9 cellular contexts compared by ENCODE assay signal in genomic region chr20:37081717-37082289, GRCh38. TPM values are rescaled to one million over a fixed set of nuclear protein-coding genes. Genes with fewer than 3 reads are reported as not detected.
DNase-seq lines count a peak whose midpoint lies in the region; ATAC-seq, FAIRE-seq and TF ChIP-seq lines count a peak whose summit lies in the region.
"Had no signal": no experiment of that assay in that cellular context is flagged by ENCODE, and none has a peak within 500 bp of the region (broad histone marks: within the 10 kb centered on the region; RNA-seq: fewer than 3 reads in every experiment).

No MANE protein-coding gene starts in this region.

- TF ChIP-seq CTCF in AG04450 (IDR thresholded peaks at IDR 0.05; ENCODE audit: low read depth, low read length) (peak; percentile 59), GM23338 (conservative IDR thresholded peaks at IDR 0.05; ENCODE audit: low read depth in 2 of 2) (peak; percentile 52 to 62)

- no peak overlapping the region for H3K4me2 ChIP-seq in GM23338

- DNase-seq in AG04450 (ENCODE audit: low read depth, low spot score), result no peak
- peak; percentile 29 for DNase-seq in GM23338 (ENCODE audit: low spot score)
- peak; percentile 25 for DNase-seq in activated CD4-positive, alpha-beta memory T cell treated with anti-CD3 and anti-CD28 coated beads, Interleukin-2, amount 10 ng/mL, durations not matched to agents 7 days and 5 days
- peak; percentile 19 to 41 (median 30) for DNase-seq in immature natural killer cell
- no peak for DNase-seq in GOT3 (lab: John Stamatoyannopoulos, UW)
- DNase-seq in frontal cortex (ENCODE audit: low spot score in 2 of 2), result no peak
- no peak for DNase-seq in G401 (ENCODE audit: low spot score)
- DNase-seq: NCI-H2107 had no signal

- peaks cover 19% of the 10 kb centered on the region for H3K36me3 ChIP-seq in GM23338 (ENCODE audit: insufficient read depth)

- H3K4me3 ChIP-seq in AG04450 (ENCODE audit: low read depth, low read length), result no peak overlapping the region
- no peak overlapping the region for H3K4me3 ChIP-seq in GM23338

- H2AFZ ChIP-seq in GM23338, result no peak overlapping the region

- no peak; the same call in 2 of the 3 replicates for ATAC-seq in GM23338
- ATAC-seq in GM19351 (IDR thresholded peaks at IDR 0.05; ENCODE audit: unreplicated experiment), result no peak

- H3K27me3 ChIP-seq in AG04450 (ENCODE audit: control insufficient read depth, insufficient read depth, low read length) (no peaks in the 10 kb centered on the region), GM23338 (ENCODE audit: insufficient read depth) (no peaks in the 10 kb centered on the region)

- no peak overlapping the region for H3K27ac ChIP-seq in AG04450 (ENCODE audit: low read depth, low read length)
- no peak overlapping the region for H3K27ac ChIP-seq in GM23338 (ENCODE audit: low read depth)

- CTCF ChIA-PET in AG04450 (lab: Charles Lee), result interaction anchor here (0.6 to 2.2 kb wide), 9 partner anchors 9 to 98 kb away, joined by 3 to 25 read pairs (median 4); partner anchors contain the start of gene RBL1
- CTCF ChIA-PET in activated CD4-positive, alpha-beta memory T cell treated with anti-CD3 and anti-CD28 coated beads, Interleukin-2, amount 10 ng/mL, durations not matched to agents 7 days and 5 days (lab: Charles Lee), result interaction anchor here (0.6 to 2.7 kb wide), 6 partner anchors 14 to 133 kb away, joined by 3 to 17 read pairs (median 4); partner anchors contain the start of gene RBL1

- in situ Hi-C loops in G401 (cut with HindIII; ENCODE audit: low sequenced_read_pairs), result no loop called here

- H3K36me3 Mint-ChIP-seq in GM23338 (ENCODE audit: low read depth) (peaks cover 37% of the 10 kb centered on the region; the same call in 2 of the 3 replicates), immature natural killer cell (peaks cover 0 to 19% (median 4%) of the 10 kb centered on the region in 3 donors)
- peaks cover 65% of the 10 kb centered on the region for H3K36me3 Mint-ChIP-seq in activated CD4-positive, alpha-beta memory T cell treated with anti-CD3 and anti-CD28 coated beads, Interleukin-2, amount 10 ng/mL, durations not matched to agents 7 days and 5 days (ENCODE audit: low read depth)

- H3K9me3 ChIP-seq in AG04450 (ENCODE audit: control insufficient read depth, insufficient read depth, low read length), result no peaks in the 10 kb centered on the region

- FAIRE-seq in frontal cortex (lab: Jason Lieb, UNC), result no peak

- H3K4me3 Mint-ChIP-seq in GM23338 (no peak overlapping the region), immature natural killer cell (no peak overlapping the region)
- H3K4me3 Mint-ChIP-seq in activated CD4-positive, alpha-beta memory T cell treated with anti-CD3 and anti-CD28 coated beads, Interleukin-2, amount 10 ng/mL, durations not matched to agents 7 days and 5 days, result no peak overlapping the region

- no peak overlapping the region for H3K27ac Mint-ChIP-seq in GM23338
- no peak overlapping the region for H3K27ac Mint-ChIP-seq in activated CD4-positive, alpha-beta memory T cell treated with anti-CD3 and anti-CD28 coated beads, Interleukin-2, amount 10 ng/mL, durations not matched to agents 7 days and 5 days
- peak overlapping the region; percentile 52 to 81 (median 59) for H3K27ac Mint-ChIP-seq in immature natural killer cell

- H3K9me3 Mint-ChIP-seq in GM23338 (no peaks in the 10 kb centered on the region; the same call in 2 of the 3 replicates), immature natural killer cell (no peaks in the 10 kb centered on the region)
- H3K9me3 Mint-ChIP-seq in activated CD4-positive, alpha-beta memory T cell treated with anti-CD3 and anti-CD28 coated beads, Interleukin-2, amount 10 ng/mL, durations not matched to agents 7 days and 5 days, result no peaks in the 10 kb centered on the region

- no peaks in the 10 kb centered on the region for H3K9me2 ChIP-seq in GM23338 (ENCODE audit: insufficient read depth)

- POLR2A ChIA-PET in AG04450 (lab: Yijun Ruan, JAX), result no interaction called here
- POLR2A ChIA-PET in activated CD4-positive, alpha-beta memory T cell treated with anti-CD3 and anti-CD28 coated beads, Interleukin-2, amount 10 ng/mL, durations not matched to agents 7 days and 5 days (lab: Charles Lee), result interaction anchor here (1.0 to 1.1 kb wide), 2 partner anchors 74 to 158 kb away, joined by 3 read pairs; no protein-coding TSS in a partner anchor

- no peaks in the 10 kb centered on the region for H3K4me1 ChIP-seq in GM23338 (ENCODE audit: insufficient read depth)

- H3K4me1 Mint-ChIP-seq in GM23338, result no peaks in the 10 kb centered on the region
- peaks cover 27% of the 10 kb centered on the region for H3K4me1 Mint-ChIP-seq in activated CD4-positive, alpha-beta memory T cell treated with anti-CD3 and anti-CD28 coated beads, Interleukin-2, amount 10 ng/mL, durations not matched to agents 7 days and 5 days
- peaks cover 15 to 30% of the 10 kb centered on the region in 2 donors for H3K4me1 Mint-ChIP-seq in immature natural killer cell

- H3K27me3 Mint-ChIP-seq in GM23338 (ENCODE audit: insufficient read depth, low read depth, poor library complexity), result peaks cover 2% of the 10 kb centered on the region
- no peaks in the 10 kb centered on the region for H3K27me3 Mint-ChIP-seq in activated CD4-positive, alpha-beta memory T cell treated with anti-CD3 and anti-CD28 coated beads, Interleukin-2, amount 10 ng/mL, durations not matched to agents 7 days and 5 days
- no peaks in the 10 kb centered on the region for H3K27me3 Mint-ChIP-seq in immature natural killer cell (ENCODE audit: low read depth in 3 of 3)

- H3F3A ChIP-seq in GM23338 (replicated peaks; ENCODE audit: low read depth), result no peaks in the 10 kb centered on the region

- H4K20me1 ChIP-seq in GM23338 (replicated peaks; ENCODE audit: insufficient read depth), result peaks cover 3% of the 10 kb centered on the region; the same call in 1 of the 2 replicates

- H3K79me2 ChIP-seq in GM23338 (replicated peaks; ENCODE audit: insufficient read depth), result no peaks in the 10 kb centered on the region; the same call in 1 of the 2 replicates

TF ChIP-seq in GM23338, 12 proteins besides CTCF, POLR2A, EP300 and RAD21:
- no peak for TF ChIP-seq JUNB (IDR thresholded peaks at IDR 0.05; ENCODE audit: unreplicated experiment)
- TF ChIP-seq STAT1 (IDR thresholded peaks at IDR 0.05; ENCODE audit: unreplicated experiment), result no peak
- no peak for TF ChIP-seq EZH2phosphoT487 (IDR thresholded peaks at IDR 0.05; ENCODE audit: unreplicated experiment)
- TF ChIP-seq ZNF331 (CRISPR knock-in tag; IDR thresholded peaks at IDR 0.05; ENCODE audit: low read depth), result no peak
- no peak for TF ChIP-seq NANOG (IDR thresholded peaks at IDR 0.05; ENCODE audit: borderline replicate concordance)
- no peak for TF ChIP-seq POLR2AphosphoS5 (IDR thresholded peaks at IDR 0.05; ENCODE audit: low read depth)
- TF ChIP-seq REST (IDR thresholded peaks at IDR 0.05; ENCODE audit: unreplicated experiment), result no peak
- TF ChIP-seq, protein P1, sequence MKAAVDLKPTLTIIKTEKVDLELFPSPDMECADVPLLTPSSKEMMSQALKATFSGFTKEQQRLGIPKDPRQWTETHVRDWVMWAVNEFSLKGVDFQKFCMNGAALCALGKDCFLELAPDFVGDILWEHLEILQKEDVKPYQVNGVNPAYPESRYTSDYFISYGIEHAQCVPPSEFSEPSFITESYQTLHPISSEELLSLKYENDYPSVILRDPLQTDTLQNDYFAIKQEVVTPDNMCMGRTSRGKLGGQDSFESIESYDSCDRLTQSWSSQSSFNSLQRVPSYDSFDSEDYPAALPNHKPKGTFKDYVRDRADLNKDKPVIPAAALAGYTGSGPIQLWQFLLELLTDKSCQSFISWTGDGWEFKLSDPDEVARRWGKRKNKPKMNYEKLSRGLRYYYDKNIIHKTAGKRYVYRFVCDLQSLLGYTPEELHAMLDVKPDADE (IDR thresholded peaks at IDR 0.05), result no peak

RNA-seq across cellular contexts. Expression of gene RBL1, which starts 14.0 kb away (rescaled TPM):
- polyA plus RNA-seq in AG04450 (2011; rRNA removed) (2.8 and 4.2 TPM in 2 replicates), GM23338 (2016; fragmentation: Nextera tagmentation; extraction: Ambion mirVana) (4.6 and 6.4 TPM in 2 replicates), immature natural killer cell (10 to 100 TPM in 1 of 3 donors, 1 to 10 TPM in 2; 2.9 to 11.1 (median 6.0) TPM)
- 2.5 and 6.0 TPM in 2 replicates for polyA minus RNA-seq in AG04450 (2011; rRNA and poly(A)+ RNA removed)
- total RNA-seq in GM23338 (2014; rRNA removed; shearing (Covaris generic)), result 8.5 and 12.6 TPM in 2 replicates
- 10 to 100 TPM; 45.2 to 45.6 TPM for total RNA-seq in activated CD4-positive, alpha-beta memory T cell treated with anti-CD3 and anti-CD28 coated beads, Interleukin-2, amount 10 ng/mL, durations not matched to agents 7 days and 5 days
- 25.7 TPM for total RNA-seq in frontal cortex
- total RNA-seq in G401 (2014; rRNA removed; shearing (Covaris generic)), result 9.0 and 15.9 TPM in 2 replicates

Comparison
In these comparisons a context has a peak if more than half of its experiments do, and no peak if none do; other contexts are left out.
1. DNase-seq: peak in GM23338 (single experiment), activated CD4-positive, alpha-beta memory T cell treated with anti-CD3 and anti-CD28 coated beads, Interleukin-2, amount 10 ng/mL, durations not matched to agents 7 days and 5 days (single experiment) and immature natural killer cell (3 of 3); none in AG04450 (single experiment), GOT3 (single experiment), frontal cortex (0 of 2) and G401 (single experiment).
2. H3K27ac Mint-ChIP-seq: peak in immature natural killer cell (6 of 6); none in GM23338 (single experiment) and activated CD4-positive, alpha-beta memory T cell treated with anti-CD3 and anti-CD28 coated beads, Interleukin-2, amount 10 ng/mL, durations not matched to agents 7 days and 5 days (single experiment).